In the genomic region with DNA sequence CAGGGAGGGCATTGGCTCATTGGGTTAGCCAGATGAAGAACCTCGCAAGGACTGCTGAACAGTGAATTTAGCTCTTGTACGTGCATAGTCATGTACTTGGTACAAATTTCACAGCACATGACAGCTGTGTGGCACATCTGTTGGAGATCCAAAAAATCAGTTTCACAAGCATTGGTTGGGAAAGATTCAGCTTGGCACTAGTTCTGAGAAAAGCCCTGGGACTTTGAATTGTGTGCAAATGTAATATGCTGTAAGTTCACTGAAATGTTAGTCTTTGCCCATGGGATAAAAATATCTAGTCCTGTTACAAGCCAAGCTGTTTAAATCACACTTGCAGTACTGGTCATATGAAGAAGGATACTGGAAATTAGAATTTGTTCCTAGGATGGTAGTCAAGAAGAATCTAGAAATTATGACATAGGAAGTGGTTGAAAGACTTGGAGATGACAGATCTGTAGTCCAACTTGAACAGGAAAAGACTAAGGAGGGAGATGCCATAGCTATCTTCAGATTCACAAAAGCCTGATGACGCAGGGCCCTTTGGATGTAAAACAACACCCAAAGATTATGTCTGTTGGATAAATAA, we compare ENCODE assay signal across 16 cellular contexts. TPM values are rescaled to one million over a fixed set of nuclear protein-coding genes. Genes with fewer than 3 reads are reported as not detected.
DNase-seq lines count a peak whose midpoint lies in the region; ATAC-seq and TF ChIP-seq lines count a peak whose summit lies in the region.
"Had no signal": no experiment of that assay in that cellular context is flagged by ENCODE, and none has a peak within 500 bp of the region (broad histone marks: within the 10 kb centered on the region; RNA-seq: fewer than 3 reads in every experiment).

No MANE protein-coding gene starts in this region.

- H3K4me3 ChIP-seq in AG09309 (ENCODE audit: control insufficient read depth, low read depth, low read length) (no peak overlapping the region), RWPE2 (ENCODE audit: severe bottlenecking) (no peak overlapping the region), fibroblast of villous mesenchyme (ENCODE audit: low read depth, low read length) (no peak overlapping the region), rectal smooth muscle tissue (ENCODE audit: low read length) (no peak overlapping the region)
- H3K4me3 ChIP-seq: BLaER1, heart right ventricle, Peyer's patch had no signal

- no peak overlapping the region for H3K27ac Mint-ChIP-seq in mesothelial cell of epicardium
- H3K27ac Mint-ChIP-seq: activated CD8-positive, alpha-beta T cell treated with anti-CD3 and anti-CD28 coated beads for 36 hours had no signal

- no peaks in the 10 kb centered on the region for H3K27me3 Mint-ChIP-seq in mesothelial cell of epicardium (ENCODE audit: low read depth)

- H3K9me3 ChIP-seq in RWPE2 (ENCODE audit: severe bottlenecking) = no peaks in the 10 kb centered on the region
- H3K9me3 ChIP-seq: BLaER1, heart right ventricle, Peyer's patch had no signal

- ATAC-seq in RWPE2 (ENCODE audit: low read depth) (no peak), HG03039 (IDR thresholded peaks at IDR 0.05; ENCODE audit: unreplicated experiment) (no peak)
- ATAC-seq: activated CD8-positive, alpha-beta T cell treated with anti-CD3 and anti-CD28 coated beads for 36 hours had no signal

- H3K9me3 Mint-ChIP-seq in mesothelial cell of epicardium = no peaks in the 10 kb centered on the region
- H3K9me3 Mint-ChIP-seq: activated CD8-positive, alpha-beta T cell treated with anti-CD3 and anti-CD28 coated beads for 36 hours had no signal

- DNase-seq in AG09309 (ENCODE audit: low read depth) (peak; percentile 61), RWPE2 (ENCODE audit: low spot score) (no peak), fibroblast of villous mesenchyme (ENCODE audit: low read depth) (peak; percentile 42), NCI-H2081 treated with DMSO at 0.1 percent for 48 hours (lab: John Stamatoyannopoulos, UW) (no peak), mesothelial cell of epicardium (ENCODE audit: low spot score in 2 of 2, unreplicated experiment in 2 of 2) (no peak), mucosa of gallbladder (ENCODE audit: low spot score) (no peak)
- DNase-seq: activated CD8-positive, alpha-beta T cell treated with anti-CD3 and anti-CD28 coated beads for 36 hours; activated gamma-delta T cell treated with Interleukin-2 at 50 U/mL for 16 hours; heart right ventricle; NCI-H1092 treated with DMSO at 0.1 percent for 48 hours; NCI-H524; occipital lobe; Peyer's patch had no signal

- H3K4me1 ChIP-seq in RWPE2 (ENCODE audit: insufficient read depth, poor library complexity, severe bottlenecking) (peaks cover 36% of the 10 kb centered on the region), rectal smooth muscle tissue (ENCODE audit: control insufficient read depth, insufficient read depth, low read length) (peaks cover 4% of the 10 kb centered on the region)
- H3K4me1 ChIP-seq: BLaER1, Peyer's patch had no signal

- H3K27me3 ChIP-seq in RWPE2 (ENCODE audit: insufficient read depth, poor library complexity, severe bottlenecking) = no peaks in the 10 kb centered on the region
- no peaks in the 10 kb centered on the region for H3K27me3 ChIP-seq in rectal smooth muscle tissue (ENCODE audit: control insufficient read depth, insufficient read depth, low read length)
- H3K27me3 ChIP-seq: BLaER1, heart right ventricle, Peyer's patch had no signal

- no peak overlapping the region for H3K4me3 Mint-ChIP-seq in mesothelial cell of epicardium
- H3K4me3 Mint-ChIP-seq: activated CD8-positive, alpha-beta T cell treated with anti-CD3 and anti-CD28 coated beads for 36 hours had no signal

- H3K36me3 Mint-ChIP-seq in mesothelial cell of epicardium = no peaks in the 10 kb centered on the region

- H3K36me3 ChIP-seq in RWPE2 (ENCODE audit: low read depth) (peaks cover 95% of the 10 kb centered on the region), rectal smooth muscle tissue (ENCODE audit: control insufficient read depth, insufficient read depth, low read length) (no peaks in the 10 kb centered on the region)
- H3K36me3 ChIP-seq: BLaER1, heart right ventricle, Peyer's patch had no signal

- no peak overlapping the region for H3K9ac ChIP-seq in rectal smooth muscle tissue (ENCODE audit: low read length)
- H3K9ac ChIP-seq: BLaER1 had no signal

- peaks cover 10% of the 10 kb centered on the region for H3K4me1 Mint-ChIP-seq in mesothelial cell of epicardium

- no peak for TF ChIP-seq CTCF in AG09309 (IDR thresholded peaks at IDR 0.05; ENCODE audit: control insufficient read depth, insufficient read depth, low read depth, low read length, missing control alignments)
- TF ChIP-seq CTCF in RWPE2 (IDR thresholded peaks at IDR 0.05; ENCODE audit: poor library complexity, severe bottlenecking) = no peak
- no peak for TF ChIP-seq CTCF in fibroblast of villous mesenchyme (IDR thresholded peaks at IDR 0.05; ENCODE audit: insufficient read depth, low read depth, low read length)
- TF ChIP-seq CTCF in mesothelial cell of epicardium (IDR thresholded peaks at IDR 0.05; ENCODE audit: unreplicated experiment) = no peak

- peak overlapping the region; percentile 96 for H3K27ac ChIP-seq in RWPE2 (ENCODE audit: poor library complexity, severe bottlenecking)
- H3K27ac ChIP-seq in rectal smooth muscle tissue (ENCODE audit: low read depth, low read length) = peak overlapping the region; percentile 75
- H3K27ac ChIP-seq: BLaER1 had no signal

RNA-seq across cellular contexts. Expression of a gene that starts 19.2 kb away (rescaled TPM):
- 4.8 and 27.6 TPM in 2 replicates for total RNA-seq in fibroblast of villous mesenchyme
- total RNA-seq in mesothelial cell of epicardium = 9.2 to 10.4 TPM (median 9.9 TPM) in 3 replicates
- 24.5 TPM for total RNA-seq in mucosa of gallbladder
- total RNA-seq: activated CD8-positive, alpha-beta T cell treated with anti-CD3 and anti-CD28 coated beads for 36 hours had no signal

Comparison
In these comparisons a context has a peak if more than half of its experiments do, and no peak if none do; other contexts are left out.
1. DNase-seq: peak in AG09309 (single experiment) and fibroblast of villous mesenchyme (single experiment); none in RWPE2 (single experiment), NCI-H2081 treated with DMSO at 0.1 percent for 48 hours (single experiment), mesothelial cell of epicardium (0 of 2) and mucosa of gallbladder (single experiment).